Comparison of ENCODE assay signal across 1 cellular context in the genomic region with DNA sequence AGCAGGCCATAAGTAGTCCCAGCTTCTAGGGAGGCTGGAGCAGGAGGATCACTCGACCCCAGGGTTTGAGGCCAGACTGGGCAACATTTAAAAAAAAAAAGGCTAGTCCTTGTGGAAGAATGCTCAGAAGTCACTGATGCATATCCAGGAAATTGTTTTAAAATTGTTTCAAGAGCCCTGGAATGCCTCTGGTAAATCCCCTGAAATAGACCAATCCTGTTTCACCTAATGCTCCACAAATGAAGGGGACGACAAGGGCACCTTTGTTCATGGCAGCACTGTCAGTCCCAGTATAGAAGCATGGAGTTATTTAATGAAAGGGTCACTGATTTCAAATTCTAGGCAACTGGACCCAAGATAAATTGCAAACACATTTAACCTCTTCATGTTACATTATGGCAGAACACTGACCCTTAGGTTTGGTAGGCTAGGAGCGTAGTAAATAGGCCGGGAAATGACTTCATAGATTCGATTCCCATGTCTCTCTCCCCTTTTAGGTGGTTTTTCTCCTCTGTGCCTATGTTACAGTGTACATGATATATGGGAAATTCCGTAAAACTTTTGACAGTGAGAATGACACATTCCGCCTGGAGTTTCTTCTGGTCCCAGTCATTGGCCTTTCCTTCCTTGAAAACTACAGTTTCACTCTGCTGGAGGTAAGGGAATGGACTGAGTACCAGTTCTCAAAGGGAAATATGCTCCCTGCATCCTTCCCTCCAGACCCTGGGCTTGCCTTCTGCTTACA.
TF ChIP-seq lines count a peak whose summit lies in the region.

No MANE protein-coding gene starts in this region.

TF ChIP-seq in GM23338, 12 proteins besides CTCF, POLR2A, EP300 and RAD21 (continued from another document):
- TF ChIP-seq REST (IDR thresholded peaks at IDR 0.05; ENCODE audit: unreplicated experiment) (no peak), STAT1 (IDR thresholded peaks at IDR 0.05; ENCODE audit: unreplicated experiment) (no peak), JUNB (IDR thresholded peaks at IDR 0.05; ENCODE audit: unreplicated experiment) (no peak), ZNF114 (CRISPR knock-in tag; IDR thresholded peaks at IDR 0.05) (no peak), EZH2 (IDR thresholded peaks at IDR 0.05; ENCODE audit: low read depth, unreplicated experiment) (no peak), POLR2AphosphoS5 (IDR thresholded peaks at IDR 0.05; ENCODE audit: low read depth) (no peak), NANOG (IDR thresholded peaks at IDR 0.05; ENCODE audit: borderline replicate concordance) (no peak), EZH2phosphoT487 (IDR thresholded peaks at IDR 0.05; ENCODE audit: unreplicated experiment) (no peak), ZNF462 (CRISPR knock-in tag; IDR thresholded peaks at IDR 0.05) (no peak), CREB1 (CRISPR knock-in tag; IDR thresholded peaks at IDR 0.05; ENCODE audit: low read depth) (no peak)
- TF ChIP-seq, protein P1, sequence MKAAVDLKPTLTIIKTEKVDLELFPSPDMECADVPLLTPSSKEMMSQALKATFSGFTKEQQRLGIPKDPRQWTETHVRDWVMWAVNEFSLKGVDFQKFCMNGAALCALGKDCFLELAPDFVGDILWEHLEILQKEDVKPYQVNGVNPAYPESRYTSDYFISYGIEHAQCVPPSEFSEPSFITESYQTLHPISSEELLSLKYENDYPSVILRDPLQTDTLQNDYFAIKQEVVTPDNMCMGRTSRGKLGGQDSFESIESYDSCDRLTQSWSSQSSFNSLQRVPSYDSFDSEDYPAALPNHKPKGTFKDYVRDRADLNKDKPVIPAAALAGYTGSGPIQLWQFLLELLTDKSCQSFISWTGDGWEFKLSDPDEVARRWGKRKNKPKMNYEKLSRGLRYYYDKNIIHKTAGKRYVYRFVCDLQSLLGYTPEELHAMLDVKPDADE (IDR thresholded peaks at IDR 0.05): no peak
